In genomic region chrX:63922221-63922620, GRCh38 we compare ENCODE assay signal across 17 cellular contexts.
DNase-seq lines count a peak whose midpoint lies in the region; ATAC-seq, FAIRE-seq and TF ChIP-seq lines count a peak whose summit lies in the region.
"Had no signal": no experiment of that assay in that cellular context is flagged by ENCODE, and none has a peak within 500 bp of the region (broad histone marks: within the 10 kb centered on the region; RNA-seq: fewer than 3 reads in every experiment).

No MANE protein-coding gene starts in this region.

- dilution Hi-C loops in IMR-90 (cut with HindIII; ENCODE audit: low sequenced_read_pairs, unreplicated experiment): no loop called here

- peak overlapping the region in 1 of 2 experiments; percentile 29; a peak in 1 of 4 replicates for H4K8ac ChIP-seq in IMR-90 (ENCODE audit: low read depth in 2 of 2, low read length in 2 of 2)

- peak overlapping the region; percentile 65; the same call in 1 of the 2 replicates for H3K18ac ChIP-seq in IMR-90 (ENCODE audit: low read depth, low read length)

- no peak overlapping the region; the same call in 1 of the 2 replicates for H4K5ac ChIP-seq in IMR-90 (ENCODE audit: low read depth, low read length)

- H3K14ac ChIP-seq in IMR-90 (replicated peaks; ENCODE audit: low read depth, low read length): no peak overlapping the region

- no peaks in the 10 kb centered on the region for H3K79me2 ChIP-seq in astrocyte (ENCODE audit: insufficient read depth, low read length)

- no peak overlapping the region for H3K4me3 Mint-ChIP-seq in astrocyte (ENCODE audit: unreplicated experiment)
- H3K4me3 Mint-ChIP-seq: activated CD4-positive, alpha-beta T cell treated with anti-CD3 and anti-CD28 coated beads, Interleukin-2, amount 10 ng/mL, durations not matched to agents 24 days and 14 days; activated naive CD8-positive, alpha-beta T cell treated with anti-CD3 and anti-CD28 coated beads, Interleukin-2, amount 50 U/mL, for 24 hours; memory B cell had no signal

- H3K36me3 ChIP-seq in IMR-90 (ENCODE audit: control insufficient read depth, insufficient read depth, low read length): no peaks in the 10 kb centered on the region
- H3K36me3 ChIP-seq in astrocyte (ENCODE audit: insufficient read depth, low read length): no peaks in the 10 kb centered on the region
- no peaks in the 10 kb centered on the region for H3K36me3 ChIP-seq in A673 (ENCODE audit: insufficient read depth, low read length, poor library complexity, severe bottlenecking)

- H2AFZ ChIP-seq in IMR-90 (replicated peaks; ENCODE audit: low read length, poor library complexity): no peak overlapping the region
- no peak overlapping the region for H2AFZ ChIP-seq in astrocyte (ENCODE audit: low read depth, low read length)

- TF ChIP-seq RAD21 in IMR-90 (IDR thresholded peaks at IDR 0.05; ENCODE audit: low read length): no peak

- H2BK20ac ChIP-seq in IMR-90 (ENCODE audit: low read depth, low read length): no peak overlapping the region

- H2AK9ac ChIP-seq in IMR-90 (replicated peaks; ENCODE audit: low read depth, low read length, poor library complexity): no peak overlapping the region

- peak; percentile 37; the same call in 1 of the 2 replicates for ATAC-seq in IMR-90 (ENCODE audit: low read depth)
- no peak for ATAC-seq in GM19463 (IDR thresholded peaks at IDR 0.05; ENCODE audit: unreplicated experiment)
- ATAC-seq: activated naive CD8-positive, alpha-beta T cell treated with anti-CD3 and anti-CD28 coated beads, Interleukin-2, amount 50 U/mL, for 24 hours; sciatic nerve had no signal

- H3K4me2 ChIP-seq in IMR-90 (ENCODE audit: low read depth, low read length) (no peak overlapping the region), astrocyte (ENCODE audit: low read length) (no peak overlapping the region)

- peak overlapping the region; percentile 73 for H2BK5ac ChIP-seq in IMR-90 (ENCODE audit: low read depth, low read length, poor library complexity, severe bottlenecking)

- H3K79me1 ChIP-seq in IMR-90 (ENCODE audit: low read depth in 1 of 2, low read length in 2 of 2): no peaks in the 10 kb centered on the region

- BruUV-seq in IMR-90 (replicated peaks; lab: Mats Ljungman, UMichigan): no TSS peak
- no TSS peak for BruUV-seq in A673 (replicated peaks; lab: Mats Ljungman, UMichigan)

- TF ChIP-seq CTCF in AG04449 (IDR thresholded peaks at IDR 0.05; ENCODE audit: insufficient read depth, low read length, missing control alignments) (no peak), IMR-90 (conservative IDR thresholded peaks at IDR 0.05; ENCODE audit: low read depth, low read length) (no peak), astrocyte (IDR thresholded peaks at IDR 0.05; ENCODE audit: insufficient read depth, low read depth, low read length) (no peak), A673 (conservative IDR thresholded peaks at IDR 0.05; ENCODE audit: low read depth, low read length) (no peak)

- H3K4me1 ChIP-seq in IMR-90 (ENCODE audit: control insufficient read depth, insufficient read depth, low read length) (no peaks in the 10 kb centered on the region), astrocyte (ENCODE audit: insufficient read depth, low read length) (no peaks in the 10 kb centered on the region), A673 (ENCODE audit: insufficient read depth, low read length, poor library complexity, severe bottlenecking) (no peaks in the 10 kb centered on the region)

- H3K4me3 ChIP-seq in AG04449 (ENCODE audit: low read depth, low read length) (no peak overlapping the region), IMR-90 (ENCODE audit: insufficient read depth, low read depth, low read length) (no peak overlapping the region), astrocyte (ENCODE audit: insufficient read depth, low read depth, low read length) (no peak overlapping the region), A673 (ENCODE audit: low read depth, low read length, poor library complexity, severe bottlenecking) (no peak overlapping the region)

- DNase-seq in AG04449 (ENCODE audit: low read depth, low spot score) (peak; percentile 5), IMR-90 (peak; percentile 22), astrocyte (ENCODE audit: low read depth) (no peak), glomerular visceral epithelial cell (ENCODE audit: extremely low spot score) (peak; percentile 40), SIG-M5 (lab: John Stamatoyannopoulos, UW) (no peak), A673 (ENCODE audit: low spot score) (no peak), HT-29 (ENCODE audit: low spot score) (no peak)
- DNase-seq: activated CD4-positive, alpha-beta T cell treated with anti-CD3 and anti-CD28 coated beads, Interleukin-2, amount 10 ng/mL, durations not matched to agents 24 days and 14 days; activated naive CD8-positive, alpha-beta T cell treated with anti-CD3 and anti-CD28 coated beads, Interleukin-2, amount 50 U/mL, for 24 hours; activated T-cell treated with anti-CD3 and anti-CD28 coated beads, Interleukin-2, amount 50 U/mL, for 1 hour; NCI-H2081 treated with DMSO at 0.1 percent for 48 hours; NCI-H82; Right ventricle myocardium superior; stimulated activated CD4-positive, alpha-beta T cell treated with anti-CD3 and anti-CD28 coated beads, Interleukin-4, amount 100 ng/mL, for 24 hours had no signal

- FAIRE-seq in astrocyte (lab: Jason Lieb, UNC): peak; percentile 82

- CTCF ChIA-PET in AG04449 (lab: Yijun Ruan, JAX): interaction anchor here (1.4 kb wide), 1 partner anchor 7 kb away, joined by 4 read pairs; no protein-coding TSS in a partner anchor
- CTCF ChIA-PET in IMR-90 (lab: Yijun Ruan, JAX): interaction anchor here (0.6 to 0.7 kb wide), 2 partner anchors 278 to 573 kb away, joined by 3 read pairs; no protein-coding TSS in a partner anchor
- CTCF ChIA-PET in A673 (lab: Charles Lee): no interaction called here

- no peak for TF ChIP-seq POLR2A in IMR-90 (IDR thresholded peaks at IDR 0.05; ENCODE audit: low read depth, low read length)

- no peak overlapping the region for H3K4ac ChIP-seq in IMR-90 (ENCODE audit: low read depth, low read length)

- H3K9me1 ChIP-seq in IMR-90 (ENCODE audit: insufficient read depth, low read length): no peaks in the 10 kb centered on the region

- POLR2A ChIA-PET in AG04449 (lab: Yijun Ruan, JAX) (no interaction called here), IMR-90 (lab: Charles Lee; ENCODE audit: unreplicated experiment) (no interaction called here), A673 (lab: Charles Lee; ENCODE audit: low non-redundant PET) (no interaction called here)

- H3K9me3 ChIP-seq in IMR-90 (ENCODE audit: control insufficient read depth, insufficient read depth, low read length) (no peaks in the 10 kb centered on the region), astrocyte (ENCODE audit: insufficient read depth, low read depth, low read length) (no peaks in the 10 kb centered on the region), A673 (ENCODE audit: low read depth, low read length, poor library complexity, severe bottlenecking) (peaks cover 14% of the 10 kb centered on the region)

- no peak overlapping the region for H3K23ac ChIP-seq in IMR-90 (ENCODE audit: low read depth, low read length)

- H3K9ac ChIP-seq in IMR-90 (ENCODE audit: low read depth, low read length) (no peak overlapping the region), astrocyte (ENCODE audit: low read length) (no peak overlapping the region)

- no peak overlapping the region for H2BK120ac ChIP-seq in IMR-90 (ENCODE audit: low read depth, low read length)

- H4K20me1 ChIP-seq in IMR-90 (ENCODE audit: insufficient read depth, low read length) (no peaks in the 10 kb centered on the region), astrocyte (ENCODE audit: insufficient read depth, low read length) (no peaks in the 10 kb centered on the region)

- no peak overlapping the region for H3K56ac ChIP-seq in IMR-90 (ENCODE audit: extremely low read depth, insufficient read depth, low read length)

- no peak overlapping the region for H3K27ac ChIP-seq in IMR-90 (ENCODE audit: insufficient read depth, low read length)
- H3K27ac ChIP-seq in astrocyte (ENCODE audit: low read depth, low read length): peak overlapping the region; percentile 12
- H3K27ac ChIP-seq in A673 (ENCODE audit: low read depth, low read length, poor library complexity, severe bottlenecking): no peak overlapping the region

- H2BK15ac ChIP-seq in IMR-90 (ENCODE audit: low read depth, low read length): no peak overlapping the region

- no peak overlapping the region for H4K91ac ChIP-seq in IMR-90 (ENCODE audit: insufficient read depth, low read depth, low read length)

- no peaks in the 10 kb centered on the region for H3K27me3 Mint-ChIP-seq in astrocyte (ENCODE audit: low read depth, unreplicated experiment)
- H3K27me3 Mint-ChIP-seq: activated CD4-positive, alpha-beta T cell treated with anti-CD3 and anti-CD28 coated beads, Interleukin-2, amount 10 ng/mL, durations not matched to agents 24 days and 14 days; activated naive CD8-positive, alpha-beta T cell treated with anti-CD3 and anti-CD28 coated beads, Interleukin-2, amount 50 U/mL, for 24 hours; memory B cell had no signal

- H2AK5ac ChIP-seq in IMR-90 (ENCODE audit: low read depth, low read length): no peak overlapping the region

- no peaks in the 10 kb centered on the region for H3K36me3 Mint-ChIP-seq in astrocyte (ENCODE audit: low read depth, unreplicated experiment)

- H3K9me3 Mint-ChIP-seq in astrocyte (ENCODE audit: unreplicated experiment): peaks cover 3% of the 10 kb centered on the region

- intact Hi-C loops in IMR-90 (cut with micrococcal nuclease) (no loop called here), A673 (cut with micrococcal nuclease; ENCODE audit: unreplicated experiment) (no loop called here)

- no peaks in the 10 kb centered on the region for H3K27me3 ChIP-seq in IMR-90 (ENCODE audit: control insufficient read depth, insufficient read depth, low read length)
- no peaks in the 10 kb centered on the region for H3K27me3 ChIP-seq in astrocyte (ENCODE audit: insufficient read depth, low read length)
- H3K27me3 ChIP-seq in A673 (replicated peaks; ENCODE audit: insufficient read depth, low read depth, low read length, poor library complexity): no peaks in the 10 kb centered on the region

- in situ Hi-C loops in IMR-90 (cut with MboI; ENCODE audit: low sequenced_read_pairs): no loop called here

- H3K4me1 Mint-ChIP-seq in astrocyte (ENCODE audit: low read depth, unreplicated experiment): peaks cover 20% of the 10 kb centered on the region
- H3K4me1 Mint-ChIP-seq: activated CD4-positive, alpha-beta T cell treated with anti-CD3 and anti-CD28 coated beads, Interleukin-2, amount 10 ng/mL, durations not matched to agents 24 days and 14 days; activated naive CD8-positive, alpha-beta T cell treated with anti-CD3 and anti-CD28 coated beads, Interleukin-2, amount 50 U/mL, for 24 hours had no signal

- WGBS in IMR-90 (ENCODE audit: extremely low coverage in 2 of 2, insufficient read length in 1 of 2), 2 experiments: no CpG with 5 or more reads among the region's 2 CpGs

- peak overlapping the region; percentile 93 for H3K27ac Mint-ChIP-seq in astrocyte (ENCODE audit: unreplicated experiment)
- H3K27ac Mint-ChIP-seq: activated CD4-positive, alpha-beta T cell treated with anti-CD3 and anti-CD28 coated beads, Interleukin-2, amount 10 ng/mL, durations not matched to agents 24 days and 14 days; activated naive CD8-positive, alpha-beta T cell treated with anti-CD3 and anti-CD28 coated beads, Interleukin-2, amount 50 U/mL, for 24 hours; memory B cell had no signal

TF ChIP-seq in IMR-90, 13 proteins besides CTCF, POLR2A, EP300 and RAD21 (continues in another document):
- no peak for TF ChIP-seq MAZ (IDR thresholded peaks at IDR 0.05; ENCODE audit: borderline replicate concordance, low read depth, low read length)

Comparison
In these comparisons a context has a peak if more than half of its experiments do, and no peak if none do; other contexts are left out.
1. DNase-seq: peak in AG04449 (single experiment), IMR-90 (single experiment) and glomerular visceral epithelial cell (single experiment); none in astrocyte (single experiment), SIG-M5 (single experiment), A673 (single experiment) and HT-29 (single experiment).